In the genomic region with DNA sequence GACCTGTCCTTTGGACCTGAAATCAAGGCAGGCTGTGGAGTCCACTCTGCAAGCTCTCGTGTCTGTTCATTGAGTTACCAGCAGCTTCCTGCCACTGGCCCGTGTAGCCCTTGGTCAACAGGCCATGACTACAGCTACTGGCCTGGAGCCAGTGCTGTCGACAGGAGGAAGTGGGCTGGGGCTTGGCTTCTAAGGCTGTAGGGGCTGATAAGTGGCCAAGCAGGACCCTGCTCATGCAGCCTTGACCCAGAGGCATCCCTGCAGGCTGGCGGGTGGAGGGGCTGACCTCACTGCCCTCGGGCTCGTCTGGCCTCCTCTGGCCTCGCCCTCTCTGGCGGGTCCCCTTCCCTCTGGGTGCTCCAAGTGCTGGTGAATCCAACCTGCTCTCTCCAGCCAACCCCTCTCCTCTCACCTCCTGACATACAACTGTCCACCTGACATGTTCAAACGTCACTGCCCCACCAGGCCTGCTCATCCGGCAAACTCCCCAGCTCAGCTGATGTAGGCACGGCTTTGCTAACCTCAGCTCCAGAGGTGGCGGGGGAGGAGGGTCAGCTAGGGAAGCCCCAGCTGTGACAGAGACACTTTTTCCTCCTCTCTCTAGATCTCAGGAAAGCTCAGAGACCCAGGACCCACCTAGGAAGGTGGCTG, we compare ENCODE assay signal across 12 cellular contexts.
DNase-seq lines count a peak whose midpoint lies in the region; ATAC-seq and TF ChIP-seq lines count a peak whose summit lies in the region.
"Had no signal": no experiment of that assay in that cellular context is flagged by ENCODE, and none has a peak within 500 bp of the region (broad histone marks: within the 10 kb centered on the region; RNA-seq: fewer than 3 reads in every experiment).

No MANE protein-coding gene starts in this region.

- H2BK15ac ChIP-seq in neuronal stem cell (ENCODE audit: low read length) = peak overlapping the region; percentile 66

- no peaks in the 10 kb centered on the region for H3K79me1 ChIP-seq in neuronal stem cell (ENCODE audit: low read depth, low read length)

- ATAC-seq in HG03521 (IDR thresholded peaks at IDR 0.05; ENCODE audit: unreplicated experiment) = no peak
- ATAC-seq: T-cell had no signal

- no peak overlapping the region for H2BK5ac ChIP-seq in neuronal stem cell (ENCODE audit: low read length)

- peak overlapping the region; percentile 58 for H2BK12ac ChIP-seq in neuronal stem cell (ENCODE audit: low read length)

- no peak overlapping the region for H3K23ac ChIP-seq in neuronal stem cell (ENCODE audit: low read depth, low read length, poor library complexity)

- POLR2A ChIA-PET in activated CD4-positive, alpha-beta memory T cell treated with anti-CD3 and anti-CD28 coated beads for 36 hours (lab: Charles Lee) = no interaction called here

- H3K27ac ChIP-seq in neuronal stem cell (replicated peaks; ENCODE audit: low read length) = no peak overlapping the region

- H3K4me3 Mint-ChIP-seq in activated CD4-positive, alpha-beta memory T cell treated with anti-CD3 and anti-CD28 coated beads for 36 hours = no peak overlapping the region
- H3K4me3 Mint-ChIP-seq: activated naive CD8-positive, alpha-beta T cell treated with anti-CD3 and anti-CD28 coated beads, Interleukin-2, amount 10 ng/mL, durations not matched to agents 7 days and 5 days; T-cell had no signal

- H3K27me3 ChIP-seq in neuronal stem cell (ENCODE audit: control insufficient read depth in 3 of 3, insufficient read depth in 3 of 3, low read depth in 1 of 3, low read length in 3 of 3) = peaks cover 0 to 4% (median 0%) of the 10 kb centered on the region in 3 experiments

- no CpG with 5 or more reads among the region's 12 CpGs for WGBS in neuronal stem cell (ENCODE audit: extremely low coverage in 2 of 2, insufficient read length in 2 of 2, insufficient replicate concordance in 1 of 2), 2 donors

- H3K14ac ChIP-seq in neuronal stem cell (ENCODE audit: low read length) = no peak overlapping the region

- H3K36me3 ChIP-seq in neuronal stem cell (replicated peaks in 1 of 2; ENCODE audit: control insufficient read depth in 2 of 2, insufficient read depth in 2 of 2, low read length in 2 of 2) = no peaks in the 10 kb centered on the region

- no peak overlapping the region for H4K8ac ChIP-seq in neuronal stem cell (ENCODE audit: low read depth, low read length)

- H2AFZ ChIP-seq in neuronal stem cell (ENCODE audit: low read length) = no peak overlapping the region

- H3K27ac Mint-ChIP-seq in activated CD4-positive, alpha-beta memory T cell treated with anti-CD3 and anti-CD28 coated beads for 36 hours = no peak overlapping the region
- H3K27ac Mint-ChIP-seq: activated naive CD8-positive, alpha-beta T cell treated with anti-CD3 and anti-CD28 coated beads, Interleukin-2, amount 10 ng/mL, durations not matched to agents 7 days and 5 days; T-cell had no signal

- H3K18ac ChIP-seq in neuronal stem cell (ENCODE audit: low read length) = peak overlapping the region; percentile 77

- TF ChIP-seq CTCF in fibroblast of villous mesenchyme (IDR thresholded peaks at IDR 0.05; ENCODE audit: insufficient read depth, low read depth, low read length) = no peak

- H3K4me3 ChIP-seq in fibroblast of villous mesenchyme (ENCODE audit: low read depth, low read length) = no peak overlapping the region
- H3K4me3 ChIP-seq in neuronal stem cell (ENCODE audit: low read length in 2 of 2) = no peak overlapping the region

- intact Hi-C loops in activated CD4-positive, alpha-beta memory T cell treated with anti-CD3 and anti-CD28 coated beads for 36 hours (cut with micrococcal nuclease) = no loop called here

- H3K9me3 Mint-ChIP-seq in activated CD4-positive, alpha-beta memory T cell treated with anti-CD3 and anti-CD28 coated beads for 36 hours = no peaks in the 10 kb centered on the region
- H3K9me3 Mint-ChIP-seq: activated naive CD8-positive, alpha-beta T cell treated with anti-CD3 and anti-CD28 coated beads, Interleukin-2, amount 10 ng/mL, durations not matched to agents 7 days and 5 days; T-cell had no signal

- H3K9me3 ChIP-seq in neuronal stem cell (replicated peaks in 1 of 2; ENCODE audit: control insufficient read depth in 2 of 2, insufficient read depth in 1 of 2, low read depth in 1 of 2, low read length in 2 of 2) = no peaks in the 10 kb centered on the region

- peak overlapping the region; percentile 79 for H2AK5ac ChIP-seq in neuronal stem cell (ENCODE audit: low read depth, low read length)

- H3K4me2 ChIP-seq in neuronal stem cell (ENCODE audit: insufficient read depth, low read length, poor library complexity, severe bottlenecking) = no peak overlapping the region

- H3K4me1 Mint-ChIP-seq in activated CD4-positive, alpha-beta memory T cell treated with anti-CD3 and anti-CD28 coated beads for 36 hours (ENCODE audit: low read depth) = peaks cover 12% of the 10 kb centered on the region

- peak overlapping the region; percentile 5 for H3K9ac ChIP-seq in neuronal stem cell (ENCODE audit: low read depth, low read length, poor library complexity)

- H3K4me1 ChIP-seq in neuronal stem cell (ENCODE audit: control insufficient read depth in 2 of 2, insufficient read depth in 1 of 2, low read depth in 1 of 2, low read length in 2 of 2) = peaks cover 4 to 5% of the 10 kb centered on the region in 2 donors

- no peaks in the 10 kb centered on the region for H3K36me3 Mint-ChIP-seq in activated CD4-positive, alpha-beta memory T cell treated with anti-CD3 and anti-CD28 coated beads for 36 hours
- H3K36me3 Mint-ChIP-seq: activated naive CD8-positive, alpha-beta T cell treated with anti-CD3 and anti-CD28 coated beads, Interleukin-2, amount 10 ng/mL, durations not matched to agents 7 days and 5 days; T-cell had no signal

- no peak overlapping the region for H4K91ac ChIP-seq in neuronal stem cell (ENCODE audit: low read depth, low read length, poor library complexity)

- peak; percentile 73 for DNase-seq in CMK (ENCODE audit: low read depth)
- peak; percentile 87 for DNase-seq in OCI-M1 (lab: John Stamatoyannopoulos, UW)
- DNase-seq in fibroblast of villous mesenchyme (ENCODE audit: low read depth) = peak; percentile 77
- DNase-seq in neuronal stem cell (ENCODE audit: low spot score) = no peak
- DNase-seq in activated CD4-positive, alpha-beta memory T cell treated with anti-CD3 and anti-CD28 coated beads for 36 hours = no peak
- no peak for DNase-seq in SW480 (ENCODE audit: low spot score)
- no peak for DNase-seq in SW 1271 (lab: John Stamatoyannopoulos, UW)
- DNase-seq: activated naive CD8-positive, alpha-beta T cell treated with anti-CD3 and anti-CD28 coated beads, Interleukin-2, amount 10 ng/mL, durations not matched to agents 7 days and 5 days; H7; Karpas-422 had no signal

- H2BK120ac ChIP-seq in neuronal stem cell (ENCODE audit: low read depth, low read length) = no peak overlapping the region

- H3K4ac ChIP-seq in neuronal stem cell (ENCODE audit: low read length) = no peak overlapping the region

- CTCF ChIA-PET in activated CD4-positive, alpha-beta memory T cell treated with anti-CD3 and anti-CD28 coated beads for 36 hours (lab: Charles Lee) = interaction anchor here (0.6 kb wide), 1 partner anchor 35 kb away, joined by 3 read pairs; no protein-coding TSS in a partner anchor

- no peaks in the 10 kb centered on the region for H3K27me3 Mint-ChIP-seq in activated CD4-positive, alpha-beta memory T cell treated with anti-CD3 and anti-CD28 coated beads for 36 hours
- H3K27me3 Mint-ChIP-seq: T-cell had no signal

Comparison
In these comparisons a context has a peak if more than half of its experiments do, and no peak if none do; other contexts are left out.
1. DNase-seq: peak in CMK (single experiment), OCI-M1 (single experiment) and fibroblast of villous mesenchyme (single experiment); none in neuronal stem cell (single experiment), activated CD4-positive, alpha-beta memory T cell treated with anti-CD3 and anti-CD28 coated beads for 36 hours (single experiment), SW480 (single experiment) and SW 1271 (0 of 2).